ENCODE assay signal across 8 cellular contexts in the genomic region with DNA sequence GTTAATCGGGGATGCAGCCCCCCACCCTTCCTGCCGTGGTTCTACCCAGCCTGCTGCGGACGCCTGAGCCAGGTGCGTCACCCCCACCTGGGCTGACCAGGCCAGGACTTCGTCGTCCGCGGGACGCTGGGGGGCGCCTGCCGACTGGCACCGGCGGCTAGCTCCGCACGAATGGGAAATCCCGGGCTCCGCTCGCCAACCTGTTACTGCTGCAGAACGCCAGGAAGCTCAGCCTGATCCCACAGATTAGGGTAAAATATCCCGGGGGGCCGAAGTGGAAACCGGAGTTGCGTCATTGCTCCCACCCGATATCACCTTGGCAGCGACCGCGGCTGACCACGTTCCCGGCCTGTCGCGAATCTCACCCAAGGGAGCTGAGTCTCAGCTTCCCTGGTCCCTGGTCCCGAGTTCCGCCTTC. TPM values are rescaled to one million over a fixed set of nuclear protein-coding genes. Genes with fewer than 3 reads are reported as not detected.
DNase-seq lines count a peak whose midpoint lies in the region; ATAC-seq and FAIRE-seq lines count a peak whose summit lies in the region.

No MANE protein-coding gene starts in this region.

- ATAC-seq in HG02588 (IDR thresholded peaks at IDR 0.05; ENCODE audit: unreplicated experiment), result peak; percentile 25

- peaks cover 30% of the 10 kb centered on the region for H3K4me1 ChIP-seq in mesodermal cell (ENCODE audit: control insufficient read depth, insufficient read depth, low read length, poor library complexity, severe bottlenecking)

- 3 to 4% methylated on average over 34 of the region's 34 CpGs for WGBS in mesodermal cell (ENCODE audit: insufficient coverage in 2 of 2), 2 experiments

- H3K4me3 ChIP-seq in mesodermal cell (ENCODE audit: extremely low read depth, insufficient read depth, low read length, poor library complexity, severe bottlenecking), result peak overlapping the region; percentile 35

- H3K27ac ChIP-seq in mesodermal cell (ENCODE audit: low read depth, low read length, severe bottlenecking), result no peak overlapping the region

- peak; percentile 58 for DNase-seq in activated CD4-positive, CD25-positive, alpha-beta regulatory T cell treated with anti-CD3 and anti-CD28 coated beads, Interleukin-2, amount 50 U/mL, for 72 hours
- no peak for DNase-seq in activated CD4-positive, CD25-positive, alpha-beta regulatory T cell (lab: John Stamatoyannopoulos, UW)
- peak; percentile 73 for DNase-seq in NCI-H774 (lab: John Stamatoyannopoulos, UW)
- DNase-seq in dermis blood vessel endothelial cell, result peak; percentile 30
- DNase-seq in urothelium cell line (ENCODE audit: low spot score), result peak; percentile 49
- DNase-seq in epidermal melanocyte (ENCODE audit: insufficient read length, low spot score), result no peak

- no peak for FAIRE-seq in urothelium cell line (lab: Jason Lieb, UNC)

- H3K36me3 ChIP-seq in mesodermal cell (ENCODE audit: control insufficient read depth, insufficient read depth, low read length), result no peaks in the 10 kb centered on the region

- no peaks in the 10 kb centered on the region for H3K9me3 ChIP-seq in mesodermal cell (ENCODE audit: control insufficient read depth, low read length)

RNA-seq across cellular contexts. Expression of gene VDR, which starts 0.5 kb away (rescaled TPM):
- total RNA-seq in dermis blood vessel endothelial cell, result under 0.01 and 0.47 TPM in 2 replicates
- 1.2 TPM for polyA plus RNA-seq in mesodermal cell (2013, experiment 1 of 2)
- polyA plus RNA-seq in mesodermal cell (2013, experiment 2 of 2), result 0.81 TPM

RNA-seq across cellular contexts. Expression of gene TMEM106C, which starts 58.1 kb away (rescaled TPM):
- total RNA-seq in dermis blood vessel endothelial cell, result 74.4 and 84.6 TPM in 2 replicates
- 44.9 TPM for polyA plus RNA-seq in mesodermal cell (2013, experiment 1 of 2)
- polyA plus RNA-seq in mesodermal cell (2013, experiment 2 of 2), result 46.8 TPM

Comparison
In these comparisons a context has a peak if more than half of its experiments do, and no peak if none do; other contexts are left out.
1. DNase-seq: peak in activated CD4-positive, CD25-positive, alpha-beta regulatory T cell treated with anti-CD3 and anti-CD28 coated beads, Interleukin-2, amount 50 U/mL, for 72 hours (single experiment), NCI-H774 (single experiment), dermis blood vessel endothelial cell (single experiment) and urothelium cell line (single experiment); none in activated CD4-positive, CD25-positive, alpha-beta regulatory T cell (0 of 4) and epidermal melanocyte (single experiment).